Comparison of ENCODE assay signal across 12 cellular contexts in the genomic region with DNA sequence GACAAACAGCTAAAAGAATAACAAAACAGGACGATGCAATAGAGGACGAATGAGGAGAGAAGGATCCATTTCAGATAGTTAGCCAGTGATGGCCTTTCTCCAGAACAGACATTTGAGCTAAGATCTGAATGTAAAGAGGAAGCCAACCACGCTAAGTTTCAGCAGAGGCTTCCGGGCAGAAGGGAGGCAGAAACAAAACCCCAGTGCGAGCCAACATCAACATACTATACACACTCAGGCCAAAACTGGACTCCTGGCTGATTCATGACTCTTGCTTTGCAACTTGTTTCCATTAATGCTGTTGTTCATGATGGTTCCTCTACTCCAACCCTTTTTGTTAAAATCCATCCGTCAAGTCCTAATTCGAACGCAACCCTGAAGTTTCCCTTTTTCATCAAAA.
"Had no signal": no experiment of that assay in that cellular context is flagged by ENCODE, and none has a peak within 500 bp of the region (broad histone marks: within the 10 kb centered on the region; RNA-seq: fewer than 3 reads in every experiment).

No MANE protein-coding gene starts in this region.

- ATAC-seq: activated T-helper 17 cell treated with anti-CD3 and anti-CD28 coated beads, Interleukin-2, amount 50 U/mL, for 72 hours; heart right ventricle; left ventricle myocardium superior; sciatic nerve; stimulated activated naive B cell treated with anti-CD40 and anti-IgM and Interleukin-4, amounts not matched to agents 10 μg/mL and 1 μg/mL and 100 μg/mL, for 72 hours had no signal

- DNase-seq: activated CD4-positive, alpha-beta T cell treated with anti-CD3 and anti-CD28 coated beads for 1 hour; activated CD4-positive, alpha-beta T cell treated with anti-CD3 and anti-CD28 coated beads, Interleukin-2, amount 50 U/mL, for 4 hours; activated naive CD4-positive, alpha-beta T cell treated with Interleukin-2 at 50 U/mL for 16 hours; activated naive CD8-positive, alpha-beta T cell treated with anti-CD3 and anti-CD28 coated beads, Interleukin-2, amount 10 ng/mL, durations not matched to agents 7 days and 5 days; endodermal cell; heart right ventricle; kidney glomerular epithelial cell; left ventricle myocardium superior; stimulated activated naive B cell treated with anti-CD40 and anti-IgM and Interleukin-4, amounts not matched to agents 10 μg/mL and 1 μg/mL and 100 μg/mL, for 72 hours; tibial artery had no signal
